ENCODE assay signal across 8 cellular contexts in genomic region chr10:114615600-114616007, GRCh38.
DNase-seq lines count a peak whose midpoint lies in the region; ATAC-seq lines count a peak whose summit lies in the region.
"Had no signal": no experiment of that assay in that cellular context is flagged by ENCODE, and none has a peak within 500 bp of the region (broad histone marks: within the 10 kb centered on the region; RNA-seq: fewer than 3 reads in every experiment).

No MANE protein-coding gene starts in this region.

- H3K27ac Mint-ChIP-seq in memory B cell = peak overlapping the region; percentile 13

- peak; percentile 98 for ATAC-seq in GM18873 (IDR thresholded peaks at IDR 0.05; ENCODE audit: low FRiP score, unreplicated experiment)
- ATAC-seq in GM21529 (IDR thresholded peaks at IDR 0.05; ENCODE audit: unreplicated experiment) = peak; percentile 92
- ATAC-seq in HG03439 (IDR thresholded peaks at IDR 0.05; ENCODE audit: unreplicated experiment) = peak; percentile 90
- peak; percentile 78 for ATAC-seq in memory B cell (ENCODE audit: low read depth)

- H3K4me1 Mint-ChIP-seq in memory B cell = peaks cover 5% of the 10 kb centered on the region

- no peaks in the 10 kb centered on the region for H3K9me3 Mint-ChIP-seq in memory B cell

- H3K27me3 Mint-ChIP-seq in memory B cell = no peaks in the 10 kb centered on the region

- H3K36me3 Mint-ChIP-seq in memory B cell = no peaks in the 10 kb centered on the region

- H3K4me3 Mint-ChIP-seq in memory B cell = no peak overlapping the region

- DNase-seq in memory B cell (ENCODE audit: low spot score in 2 of 2) (no peak), UCSD-AML1 (lab: John Stamatoyannopoulos, UW; ENCODE audit: unreplicated experiment) (no peak), globus pallidus (ENCODE audit: low spot score) (no peak), putamen (ENCODE audit: low spot score) (no peak)
- DNase-seq: activated CD4-positive, CD25-positive, alpha-beta regulatory T cell treated with anti-CD3 and anti-CD28 coated beads, Interleukin-2, amount 50 U/mL, for 72 hours had no signal
